9 cellular contexts compared by ENCODE assay signal in the genomic region with DNA sequence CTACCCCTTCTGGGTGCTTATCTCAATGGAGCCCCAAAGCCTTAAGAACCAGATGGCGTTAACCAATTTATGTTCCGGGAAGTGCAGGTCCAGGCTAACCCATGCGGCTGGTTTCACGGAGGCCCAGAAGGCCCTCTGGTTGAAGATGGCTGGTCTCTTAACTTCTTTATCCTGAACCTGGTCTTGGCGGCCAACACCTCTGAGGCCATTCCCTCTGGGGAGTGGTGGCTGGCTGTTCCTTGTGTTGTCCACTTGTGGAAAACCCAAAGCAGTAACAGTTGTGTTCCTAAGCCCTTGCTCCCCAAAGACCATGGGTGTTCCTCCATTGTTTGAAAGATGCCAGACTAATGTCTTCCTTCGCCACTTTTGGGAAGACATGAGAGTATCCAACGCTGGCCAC. TPM values are rescaled to one million over a fixed set of nuclear protein-coding genes. Genes with fewer than 3 reads are reported as not detected.
DNase-seq lines count a peak whose midpoint lies in the region; ATAC-seq, FAIRE-seq and TF ChIP-seq lines count a peak whose summit lies in the region.
"Had no signal": no experiment of that assay in that cellular context is flagged by ENCODE, and none has a peak within 500 bp of the region (broad histone marks: within the 10 kb centered on the region; RNA-seq: fewer than 3 reads in every experiment).

No MANE protein-coding gene starts in this region.

- ATAC-seq in stimulated activated naive CD8-positive, alpha-beta T cell treated with anti-CD3 and anti-CD28 coated beads, Interleukin-15, Interleukin-2, amounts not matched to agents 100 U/mL and 50 U/mL, for 24 hours = no peak
- ATAC-seq in GM12878 (no peak), lower lobe of right lung (no peak), omental fat pad (ENCODE audit: low FRiP score) (no peak)

- no peaks in the 10 kb centered on the region for H4K20me1 ChIP-seq in GM12878 (ENCODE audit: control insufficient read depth, insufficient read depth)

- H3K36me3 ChIP-seq in GM12878 (ENCODE audit: control insufficient read depth in 2 of 2, insufficient read depth in 2 of 2, low read length in 1 of 2) (no peaks in the 10 kb centered on the region), lower lobe of right lung (no peaks in the 10 kb centered on the region)
- H3K36me3 ChIP-seq: heart right ventricle had no signal

- no peaks in the 10 kb centered on the region for H3K79me2 ChIP-seq in GM12878 (ENCODE audit: control insufficient read depth, insufficient read depth, low read length)

- no peak overlapping the region for H3K4me2 ChIP-seq in GM12878 (ENCODE audit: control insufficient read depth, insufficient read depth)

- H3K4me1 Mint-ChIP-seq in stimulated activated naive CD8-positive, alpha-beta T cell treated with anti-CD3 and anti-CD28 coated beads, Interleukin-15, Interleukin-2, amounts not matched to agents 100 ng/mL and 50 ng/mL, for 24 hours (ENCODE audit: low read depth) = peaks cover 35% of the 10 kb centered on the region

- no peaks in the 10 kb centered on the region; the same call in 2 of the 3 replicates for H3K9me3 ChIP-seq in GM12878 (replicated peaks; ENCODE audit: control insufficient read depth, insufficient read depth, low read length)
- H3K9me3 ChIP-seq in lower lobe of right lung = no peaks in the 10 kb centered on the region
- H3K9me3 ChIP-seq: heart right ventricle had no signal

- RAD21 ChIA-PET in GM12878 (lab: Charles Lee; ENCODE audit: unreplicated experiment) = no interaction called here

- CTCF ChIA-PET in GM12878 (lab: Yijun Ruan, JAX) = no interaction called here

- peak overlapping the region; percentile 44 for H3K4me3 Mint-ChIP-seq in stimulated activated naive CD8-positive, alpha-beta T cell treated with anti-CD3 and anti-CD28 coated beads, Interleukin-15, Interleukin-2, amounts not matched to agents 100 ng/mL and 50 ng/mL, for 24 hours

- H3K27me3 Mint-ChIP-seq in stimulated activated naive CD8-positive, alpha-beta T cell treated with anti-CD3 and anti-CD28 coated beads, Interleukin-15, Interleukin-2, amounts not matched to agents 100 ng/mL and 50 ng/mL, for 24 hours = peaks cover 24% of the 10 kb centered on the region

- no TSS peak for BruUV-seq in GM12878 (replicated peaks; lab: Mats Ljungman, UMichigan)

- intact Hi-C loops in GM12878 (cut with micrococcal nuclease; ENCODE audit: unreplicated experiment) (no loop called here), lower lobe of right lung (cut with DNase I) (no loop called here)

- TF ChIP-seq POLR2A in GM12878 (IDR thresholded peaks at IDR 0.05; ENCODE audit: low read depth, low read length) = no peak

- TF ChIP-seq EP300 in GM12878 (IDR thresholded peaks at IDR 0.05; ENCODE audit: borderline replicate concordance in 1 of 2, control insufficient read depth in 1 of 2, low read depth in 2 of 2, low read length in 2 of 2) = no peak

- TF ChIP-seq CTCF in GM12878 (IDR thresholded peaks at IDR 0.05 in 2 of 3, conservative IDR thresholded peaks at IDR 0.05 in 1 of 3; ENCODE audit: control insufficient read depth in 2 of 3, extremely low read depth in 1 of 3, insufficient read depth in 1 of 3, low read depth in 3 of 3, low read length in 3 of 3) (no peak), lower lobe of right lung (IDR thresholded peaks at IDR 0.05) (no peak), GM20000 (IDR thresholded peaks at IDR 0.05; ENCODE audit: extremely low read depth, missing control alignments) (no peak), omental fat pad (IDR thresholded peaks at IDR 0.05) (no peak)

- H3K27me3 ChIP-seq in GM12878 (replicated peaks in 1 of 2; ENCODE audit: control insufficient read depth in 2 of 2, insufficient read depth in 2 of 2, low read length in 1 of 2) (peaks cover 0 to 2% of the 10 kb centered on the region in 2 experiments; a peak in 1 of 4 replicates), lower lobe of right lung (ENCODE audit: low read depth) (no peaks in the 10 kb centered on the region)

- no peak for FAIRE-seq in GM12878 (lab: Jason Lieb, UNC)

- 98% methylated on average over 7 of the region's 7 CpGs for WGBS in GM12878 (ENCODE audit: insufficient coverage, insufficient replicate concordance, low lambda C conversion rate, missing lambda C conversion rate)

- no peak for TF ChIP-seq RAD21 in GM12878 (IDR thresholded peaks at IDR 0.05; ENCODE audit: insufficient read depth, low read depth, low read length)

- H3K36me3 Mint-ChIP-seq in stimulated activated naive CD8-positive, alpha-beta T cell treated with anti-CD3 and anti-CD28 coated beads, Interleukin-15, Interleukin-2, amounts not matched to agents 100 ng/mL and 50 ng/mL, for 24 hours (ENCODE audit: low read depth) = peaks cover 5% of the 10 kb centered on the region

- SMC1A ChIA-PET in GM12878 (lab: Charles Lee; ENCODE audit: uncharacterized antibody, unreplicated experiment) = no interaction called here

- POLR2A ChIA-PET in GM12878 (lab: Charles Lee) = no interaction called here

- no peak overlapping the region for H2AFZ ChIP-seq in GM12878 (ENCODE audit: control insufficient read depth, low read depth, low read length)

- no peak overlapping the region for H3K9ac ChIP-seq in GM12878 (ENCODE audit: control insufficient read depth, insufficient read depth, low read length)

- H3K27ac ChIP-seq in GM12878 (ENCODE audit: control insufficient read depth, insufficient read depth) (no peak overlapping the region), lower lobe of right lung (no peak overlapping the region)
- H3K27ac ChIP-seq: heart right ventricle had no signal

- H3K9me3 Mint-ChIP-seq in stimulated activated naive CD8-positive, alpha-beta T cell treated with anti-CD3 and anti-CD28 coated beads, Interleukin-15, Interleukin-2, amounts not matched to agents 100 ng/mL and 50 ng/mL, for 24 hours = peaks cover 7% of the 10 kb centered on the region

- 0 out of 2 replicates have a peak overlapping the region, but pooled peaks have one; percentile 27 for H3K4me3 ChIP-seq in GM12878
- peak overlapping the region; percentile 62 for H3K4me3 ChIP-seq in lower lobe of right lung

- DNase-seq in stimulated activated naive CD8-positive, alpha-beta T cell treated with anti-CD3 and anti-CD28 coated beads, Interleukin-15, Interleukin-2, amounts not matched to agents 100 U/mL and 50 U/mL, for 24 hours = no peak
- no peak for DNase-seq in GM12878 (ENCODE audit: low read depth, low spot score)
- DNase-seq in lower lobe of right lung = no peak
- no peak for DNase-seq in NCI-H510A (lab: John Stamatoyannopoulos, UW)
- DNase-seq in GM20000 (ENCODE audit: low spot score) = no peak
- no peak for DNase-seq in omental fat pad (ENCODE audit: low spot score)
- no peak for DNase-seq in NCI-H1105 (lab: John Stamatoyannopoulos, UW)

- no peaks in the 10 kb centered on the region for H3K4me1 ChIP-seq in GM12878 (ENCODE audit: control insufficient read depth, insufficient read depth, low read length)
- peaks cover 4% of the 10 kb centered on the region for H3K4me1 ChIP-seq in lower lobe of right lung

- no peak overlapping the region for H3K27ac Mint-ChIP-seq in stimulated activated naive CD8-positive, alpha-beta T cell treated with anti-CD3 and anti-CD28 coated beads, Interleukin-15, Interleukin-2, amounts not matched to agents 100 ng/mL and 50 ng/mL, for 24 hours

- in situ Hi-C loops in GM12878 (cut with MboI) = no loop called here

TF ChIP-seq in GM12878, 131 proteins besides CTCF, POLR2A, EP300 and RAD21 (continues in another document):
- TF ChIP-seq ETV6 (conservative IDR thresholded peaks at IDR 0.05 in 1 of 2, IDR thresholded peaks at IDR 0.05 in 1 of 2; ENCODE audit: borderline replicate concordance in 1 of 2, low read depth in 1 of 2) (no peak), GATAD2B (conservative IDR thresholded peaks at IDR 0.05; ENCODE audit: low read depth) (no peak), TBL1XR1 (IDR thresholded peaks at IDR 0.05; ENCODE audit: low read depth, low read length) (no peak)
- TF ChIP-seq, protein P1, sequence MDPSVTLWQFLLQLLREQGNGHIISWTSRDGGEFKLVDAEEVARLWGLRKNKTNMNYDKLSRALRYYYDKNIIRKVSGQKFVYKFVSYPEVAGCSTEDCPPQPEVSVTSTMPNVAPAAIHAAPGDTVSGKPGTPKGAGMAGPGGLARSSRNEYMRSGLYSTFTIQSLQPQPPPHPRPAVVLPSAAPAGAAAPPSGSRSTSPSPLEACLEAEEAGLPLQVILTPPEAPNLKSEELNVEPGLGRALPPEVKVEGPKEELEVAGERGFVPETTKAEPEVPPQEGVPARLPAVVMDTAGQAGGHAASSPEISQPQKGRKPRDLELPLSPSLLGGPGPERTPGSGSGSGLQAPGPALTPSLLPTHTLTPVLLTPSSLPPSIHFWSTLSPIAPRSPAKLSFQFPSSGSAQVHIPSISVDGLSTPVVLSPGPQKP (IDR thresholded peaks at IDR 0.05; ENCODE audit: low read depth, low read length) = no peak

RNA-seq across cellular contexts. Expression of a gene that starts 1.5 kb away (rescaled TPM):
- 0.95 and 1.6 TPM in 2 replicates for total RNA-seq in GM12878 (2013; cell fraction: nucleolus; rRNA removed)
- total RNA-seq in GM12878 (2014; rRNA removed) (7.1 and 7.6 TPM in 2 replicates), GM12878 (2014; rRNA removed; fragmentation: Illumina TruSeq; extraction: Trizol) (7.3 and 8.4 TPM in 2 replicates), GM12878 (2021) (20.1 and 22.9 TPM in 2 replicates), lower lobe of right lung (14.7 TPM), omental fat pad (1 to 10 TPM; 5.9 to 8.8 (median 6.6) TPM)
- polyA plus RNA-seq in GM12878 (2011; ENCODE audit: low read depth) = 2.2 TPM
- polyA plus RNA-seq in GM12878 (2011; rRNA removed) (0.24 and 0.27 TPM in 2 replicates), GM12878 (2014; fragmentation: Illumina TruSeq; extraction: Trizol) (7.1 and 7.8 TPM in 2 replicates), GM12878 (2014; fragmentation: Nextera tagmentation; extraction: Ambion mirVana) (1 to 10 TPM; 1.4 to 2.1 TPM), GM12878 (2014; rRNA removed) (3.4 and 3.8 TPM in 2 replicates), GM12878 (2016; fragmentation: Nextera tagmentation; extraction: Ambion mirVana) (1 to 10 TPM; 3.7 to 4.0 TPM)
- polyA plus RNA-seq in GM12878 (2011; cell fraction: cytosol; rRNA removed) = 0.17 and 0.43 TPM in 2 replicates
- polyA plus RNA-seq in GM12878 (2011; cell fraction: nucleus; rRNA removed) = 0.45 and 0.46 TPM in 2 replicates
- polyA plus RNA-seq in GM12878 (2012) = 1.5 and 3.3 TPM in 2 replicates
- polyA minus RNA-seq in GM12878 (2011; rRNA and poly(A)+ RNA removed) = 4.1 and 5.0 TPM in 2 replicates
- 0.73 and 4.9 TPM in 2 replicates for polyA minus RNA-seq in GM12878 (2011; cell fraction: cytosol; rRNA and poly(A)+ RNA removed)
- 0.60 and 0.86 TPM in 2 replicates for polyA minus RNA-seq in GM12878 (2011; cell fraction: nucleus; rRNA and poly(A)+ RNA removed)
